10 cellular contexts compared by ENCODE assay signal in genomic region chrX:71636438-71637252, GRCh38. TPM values are rescaled to one million over a fixed set of nuclear protein-coding genes. Genes with fewer than 3 reads are reported as not detected.
A peak's percentile ranks its signal among the peaks of the same experiment; 100 is the strongest.
DNase-seq lines count a peak whose midpoint lies in the region; ATAC-seq and TF ChIP-seq lines count a peak whose summit lies in the region.
"Had no signal": no experiment of that assay in that cellular context is flagged by ENCODE, and none has a peak within 500 bp of the region (broad histone marks: within the 10 kb centered on the region; RNA-seq: fewer than 3 reads in every experiment).

No MANE protein-coding gene starts in this region.

- H3K36me3 ChIP-seq in gastrocnemius medialis (no peaks in the 10 kb centered on the region), Caco-2 (ENCODE audit: control insufficient read depth, insufficient read depth, low read length) (no peaks in the 10 kb centered on the region)

- no peaks in the 10 kb centered on the region for H3K36me3 Mint-ChIP-seq in activated CD4-positive, alpha-beta T cell treated with anti-CD3 and anti-CD28 coated beads for 36 hours (ENCODE audit: low read depth)
- H3K36me3 Mint-ChIP-seq in activated naive CD8-positive, alpha-beta T cell = no peaks in the 10 kb centered on the region
- H3K36me3 Mint-ChIP-seq in Caco-2 (ENCODE audit: insufficient read depth, unreplicated experiment) = no peaks in the 10 kb centered on the region

- no TSS peak for BruUV-seq in Caco-2 (replicated peaks; lab: Mats Ljungman, UMichigan)

- POLR2A ChIA-PET in activated CD4-positive, alpha-beta T cell treated with anti-CD3 and anti-CD28 coated beads for 36 hours (lab: Charles Lee) = interaction anchor here (0.6 kb wide), 2 partner anchors 16 to 18 kb away, joined by 4 read pairs; partner anchors contain the start of gene CXCR3
- POLR2A ChIA-PET in Caco-2 (lab: Charles Lee) = no interaction called here

- H3K4me3 ChIP-seq in gastrocnemius medialis = no peak overlapping the region
- H3K4me3 ChIP-seq in Caco-2 (ENCODE audit: low read depth, low read length) = no peak overlapping the region

- H3K4me1 ChIP-seq in gastrocnemius medialis = peaks cover 5 to 14% of the 10 kb centered on the region in 2 donors
- H3K4me1 ChIP-seq in Caco-2 = 0 out of 2 replicates have a peak, but pooled peaks cover 6% of the 10 kb centered on the region

- H3K9me3 Mint-ChIP-seq in activated CD4-positive, alpha-beta T cell treated with anti-CD3 and anti-CD28 coated beads for 36 hours (ENCODE audit: low read depth) = no peaks in the 10 kb centered on the region
- H3K9me3 Mint-ChIP-seq in activated naive CD8-positive, alpha-beta T cell (ENCODE audit: low read depth) = no peaks in the 10 kb centered on the region
- H3K9me3 Mint-ChIP-seq in Caco-2 (ENCODE audit: unreplicated experiment) = no peaks in the 10 kb centered on the region

- intact Hi-C loops in activated CD4-positive, alpha-beta T cell treated with anti-CD3 and anti-CD28 coated beads for 36 hours (cut with DNase I, micrococcal nuclease) = loop anchor here in 1 of 2 experiments (1.0 kb wide), 1 partner anchor 13 kb away; no protein-coding TSS in a partner anchor
- intact Hi-C loops in gastrocnemius medialis (cut with DNase I; ENCODE audit: low total_unique reads) = no loop called here
- intact Hi-C loops in Caco-2 (cut with micrococcal nuclease; ENCODE audit: unreplicated experiment) = no loop called here

- peak; percentile 68 for ATAC-seq in activated CD4-positive, alpha-beta T cell treated with anti-CD3 and anti-CD28 coated beads for 36 hours
- ATAC-seq in HG03460 (IDR thresholded peaks at IDR 0.05; ENCODE audit: unreplicated experiment) (peak; percentile 43), gastrocnemius medialis (peak; percentile 75 to 79), HG03342 (IDR thresholded peaks at IDR 0.05; ENCODE audit: unreplicated experiment) (no peak)

- H3K27ac ChIP-seq in gastrocnemius medialis = peak overlapping the region; percentile 56 to 84 (median 73)

- TF ChIP-seq CTCF in gastrocnemius medialis (IDR thresholded peaks at IDR 0.05 in 4 of 5, conservative IDR thresholded peaks at IDR 0.05 in 1 of 5) (no peak), Caco-2 (IDR thresholded peaks at IDR 0.05; ENCODE audit: insufficient read depth in 1 of 2, low read depth in 1 of 2, low read length in 1 of 2, severe bottlenecking in 1 of 2, unreplicated experiment in 1 of 2) (no peak)

- no peak overlapping the region for H3K4me3 Mint-ChIP-seq in activated CD4-positive, alpha-beta T cell treated with anti-CD3 and anti-CD28 coated beads for 36 hours
- H3K4me3 Mint-ChIP-seq in activated naive CD8-positive, alpha-beta T cell = peak overlapping the region; percentile 12
- H3K4me3 Mint-ChIP-seq in Caco-2 (ENCODE audit: unreplicated experiment) = no peak overlapping the region

- no peaks in the 10 kb centered on the region for H3K27me3 Mint-ChIP-seq in activated CD4-positive, alpha-beta T cell treated with anti-CD3 and anti-CD28 coated beads for 36 hours
- no peaks in the 10 kb centered on the region for H3K27me3 Mint-ChIP-seq in activated naive CD8-positive, alpha-beta T cell
- H3K27me3 Mint-ChIP-seq in Caco-2 (ENCODE audit: insufficient read depth, unreplicated experiment) = no peaks in the 10 kb centered on the region

- H3K27me3 ChIP-seq in gastrocnemius medialis (no peaks in the 10 kb centered on the region), Caco-2 (replicated peaks; ENCODE audit: control insufficient read depth, insufficient read depth, low read length) (no peaks in the 10 kb centered on the region)

- in situ Hi-C loops in gastrocnemius medialis (cut with MboI; ENCODE audit: low sequenced_read_pairs in 4 of 4) = no loop called here

- CTCF ChIA-PET in activated CD4-positive, alpha-beta T cell treated with anti-CD3 and anti-CD28 coated beads for 36 hours (lab: Charles Lee) = interaction anchor here (2.2 kb wide), 1 partner anchor 17 kb away, joined by 6 read pairs; no protein-coding TSS in a partner anchor
- CTCF ChIA-PET in Caco-2 (lab: Charles Lee) = no interaction called here

- TF ChIP-seq POLR2A in gastrocnemius medialis (IDR thresholded peaks at IDR 0.05) = no peak

- peak overlapping the region; percentile 88 for H3K27ac Mint-ChIP-seq in activated CD4-positive, alpha-beta T cell treated with anti-CD3 and anti-CD28 coated beads for 36 hours
- H3K27ac Mint-ChIP-seq in activated naive CD8-positive, alpha-beta T cell = peak overlapping the region; percentile 91
- H3K27ac Mint-ChIP-seq in Caco-2 (ENCODE audit: unreplicated experiment) = no peak overlapping the region

- H3K9me3 ChIP-seq in gastrocnemius medialis = no peaks in the 10 kb centered on the region
- H3K9me3 ChIP-seq in Caco-2 = no peaks in the 10 kb centered on the region

- peak; percentile 34 for DNase-seq in activated CD4-positive, alpha-beta T cell treated with anti-CD3 and anti-CD28 coated beads for 36 hours
- no peak for DNase-seq in activated CD4-positive, alpha-beta T cell treated with anti-CD3 and anti-CD28 coated beads, Interleukin-2, amount 50 U/mL, for 4 hours
- DNase-seq in gastrocnemius medialis = peak in 1 of 2 donors; percentile 58
- no peak for DNase-seq in COR-L47 (lab: John Stamatoyannopoulos, UW)
- DNase-seq in Caco-2 = no peak
- DNase-seq: stimulated activated CD4-positive, alpha-beta T cell treated with anti-CD3 and anti-CD28 coated beads, Interleukin-4, amount 100 ng/mL, for 1 hour had no signal

- H3K4me1 Mint-ChIP-seq in activated CD4-positive, alpha-beta T cell treated with anti-CD3 and anti-CD28 coated beads for 36 hours = no peaks in the 10 kb centered on the region
- peaks cover 18% of the 10 kb centered on the region for H3K4me1 Mint-ChIP-seq in activated naive CD8-positive, alpha-beta T cell (ENCODE audit: low read depth)
- H3K4me1 Mint-ChIP-seq in Caco-2 (ENCODE audit: low read depth, unreplicated experiment) = no peaks in the 10 kb centered on the region

RNA-seq across cellular contexts. Expression of gene CXCR3, which starts 18.3 kb away (rescaled TPM):
- 10 to 100 TPM; 17.5 to 20.1 TPM for total RNA-seq in activated CD4-positive, alpha-beta T cell treated with anti-CD3 and anti-CD28 coated beads for 36 hours
- not detected for total RNA-seq in gastrocnemius medialis
- total RNA-seq in Caco-2 (2022) = not detected in 2 replicates
- total RNA-seq: fibroblast of villous mesenchyme had no signal

RNA-seq across cellular contexts. Expression of gene GCNA, which starts 58.4 kb away (rescaled TPM):
- total RNA-seq in activated CD4-positive, alpha-beta T cell treated with anti-CD3 and anti-CD28 coated beads for 36 hours = 1 to 10 TPM; 3.1 to 3.5 TPM
- total RNA-seq in gastrocnemius medialis = 1 to 10 TPM in 3 of 4 donors, under 1 TPM in 1; 0.95 to 5.4 (median 1.4) TPM
- 2.8 and 3.4 TPM in 2 replicates for total RNA-seq in Caco-2 (2022)

Comparison
In these comparisons a context has a peak if more than half of its experiments do, and no peak if none do; other contexts are left out.
1. RNA of gene CXCR3, which starts 18.3 kb away (total RNA-seq): 17.5 to 20.1 TPM in activated CD4-positive, alpha-beta T cell treated with anti-CD3 and anti-CD28 coated beads for 36 hours; not detected in gastrocnemius medialis and not detected in Caco-2; every median in the first group is over 10 times any median in the second.